ENCODE assay signal across 9 cellular contexts in the genomic region with DNA sequence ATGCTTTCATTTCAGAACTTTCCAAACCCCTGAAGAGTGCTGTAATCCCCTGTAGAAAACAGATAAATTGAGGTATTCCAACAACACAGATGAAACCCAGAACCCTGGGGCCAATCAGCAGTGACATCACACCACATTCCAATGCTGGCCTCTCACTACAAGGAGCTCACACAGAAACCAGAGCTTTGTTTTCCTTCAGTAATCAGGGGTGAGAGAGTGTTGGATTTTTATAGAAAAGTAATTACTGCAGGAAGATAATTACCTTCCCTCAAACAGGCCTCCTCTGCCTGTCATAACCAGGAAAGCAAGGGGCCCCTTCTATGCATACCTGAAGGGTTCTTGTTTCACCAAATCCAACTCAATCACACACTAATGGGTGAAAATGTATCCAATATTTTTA.
A peak's percentile ranks its signal among the peaks of the same experiment; 100 is the strongest.
DNase-seq lines count a peak whose midpoint lies in the region; FAIRE-seq and TF ChIP-seq lines count a peak whose summit lies in the region.
"Had no signal": no experiment of that assay in that cellular context is flagged by ENCODE, and none has a peak within 500 bp of the region (broad histone marks: within the 10 kb centered on the region; RNA-seq: fewer than 3 reads in every experiment).

No MANE protein-coding gene starts in this region.

- FAIRE-seq in frontal cortex (lab: Jason Lieb, UNC) = no peak

- TF ChIP-seq POLR2A in uterus (IDR thresholded peaks at IDR 0.05) (no peak), spleen (IDR thresholded peaks at IDR 0.05) (no peak)

- H3K36me3 ChIP-seq in ectodermal cell (ENCODE audit: control insufficient read depth, insufficient read depth, low read length) (no peaks in the 10 kb centered on the region), uterus (no peaks in the 10 kb centered on the region), spleen (no peaks in the 10 kb centered on the region)

- no peak overlapping the region for H3K4me3 ChIP-seq in ectodermal cell (ENCODE audit: insufficient read depth, low read depth, low read length)
- no peak overlapping the region for H3K4me3 ChIP-seq in uterus
- H3K4me3 ChIP-seq in spleen = no peak overlapping the region

- H3K27ac ChIP-seq in ectodermal cell (ENCODE audit: insufficient read depth, low read depth, low read length, poor library complexity, severe bottlenecking) (peak overlapping the region; percentile 81), uterus (peak overlapping the region in 1 of 2 donors; percentile 8), spleen (no peak overlapping the region)

- TF ChIP-seq CTCF in uterus (IDR thresholded peaks at IDR 0.05) (no peak), spleen (IDR thresholded peaks at IDR 0.05 in 8 of 11, conservative IDR thresholded peaks at IDR 0.05 in 3 of 11) (no peak)

- H3K4me1 ChIP-seq in ectodermal cell (ENCODE audit: control insufficient read depth, insufficient read depth, low read length) (peaks cover 26% of the 10 kb centered on the region), uterus (no peaks in the 10 kb centered on the region), spleen (peaks cover 0 to 21% (median 14%) of the 10 kb centered on the region in 6 donors)

- intact Hi-C loops in uterus (cut with DNase I; ENCODE audit: low total_unique reads) = no loop called here
- intact Hi-C loops in spleen (cut with DNase I; ENCODE audit: low total_unique reads) = no loop called here

- H3K9me3 ChIP-seq in ectodermal cell (ENCODE audit: control insufficient read depth, low read length) (no peaks in the 10 kb centered on the region), uterus (no peaks in the 10 kb centered on the region), spleen (no peaks in the 10 kb centered on the region)

- peak; percentile 47 for DNase-seq in LHCN-M2 (ENCODE audit: low read depth)
- DNase-seq in kidney glomerular epithelial cell (lab: John Stamatoyannopoulos, UW) = peak; percentile 53
- peak; percentile 27 to 39 for DNase-seq in uterus
- no peak for DNase-seq in frontal cortex (ENCODE audit: low spot score in 2 of 2)
- DNase-seq in spleen = no peak
- no peak for DNase-seq in DMS 273 (lab: John Stamatoyannopoulos, UW; ENCODE audit: unreplicated experiment)
- DNase-seq: effector CD8-positive, alpha-beta T cell; NCI-H1694 treated with DMSO at 0.1 percent for 48 hours had no signal

- no peaks in the 10 kb centered on the region for H3K27me3 ChIP-seq in ectodermal cell (ENCODE audit: control insufficient read depth, insufficient read depth, low read length, poor library complexity, severe bottlenecking)
- H3K27me3 ChIP-seq in uterus = no peaks in the 10 kb centered on the region
- no peaks in the 10 kb centered on the region for H3K27me3 ChIP-seq in spleen (replicated peaks in 1 of 7)

Comparison
In these comparisons a context has a peak if more than half of its experiments do, and no peak if none do; other contexts are left out.
1. DNase-seq: peak in LHCN-M2 (single experiment), kidney glomerular epithelial cell (single experiment) and uterus (2 of 2); none in frontal cortex (0 of 2), spleen (single experiment) and DMS 273 (single experiment).